In the genomic region with DNA sequence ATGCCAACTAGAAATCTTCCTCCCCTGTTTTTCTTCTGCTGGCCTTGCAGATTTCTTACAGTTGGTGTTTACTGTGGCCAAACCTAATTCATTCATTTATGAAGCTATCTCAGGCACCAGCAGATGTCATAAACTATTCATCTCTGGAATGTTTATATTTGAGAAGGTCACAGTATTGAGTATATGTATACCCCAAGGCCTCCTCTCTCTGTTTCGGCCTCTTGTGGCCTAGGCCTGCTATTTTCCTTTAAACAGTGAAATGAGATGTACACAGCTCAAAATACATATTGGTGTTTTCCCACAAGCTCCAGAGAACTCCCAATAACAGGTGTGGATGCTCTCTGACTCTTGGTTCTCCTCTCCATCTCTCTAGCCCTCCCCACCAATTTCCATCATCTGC, we compare ENCODE assay signal across 18 cellular contexts.
DNase-seq lines count a peak whose midpoint lies in the region; ATAC-seq lines count a peak whose summit lies in the region.
"Had no signal": no experiment of that assay in that cellular context is flagged by ENCODE, and none has a peak within 500 bp of the region (broad histone marks: within the 10 kb centered on the region; RNA-seq: fewer than 3 reads in every experiment).

No MANE protein-coding gene starts in this region.

- DNase-seq in head of caudate nucleus (no peak), NCI-H1436 treated with DMSO at 0.1 percent for 48 hours (lab: John Stamatoyannopoulos, UW) (no peak)
- no peak for DNase-seq in activated CD4-positive, alpha-beta T cell treated with anti-CD3 and anti-CD28 coated beads for 1 hour
- DNase-seq: activated naive CD4-positive, alpha-beta T cell; CD4-positive, alpha-beta T cell; DND-41; heart right ventricle; KBM-7; naive B cell; NCI-H2107; NCI-H526 treated with DMSO at 0.1 percent for 48 hours; pancreas; stimulated activated CD4-positive, alpha-beta T cell treated with anti-CD3 and anti-CD28 coated beads, Interleukin-1b, Interleukin-23, amount 100 ng/mL, for 48 hours had no signal

- intact Hi-C loops in head of caudate nucleus (cut with DNase I) = no loop called here

- peak; percentile 54 for ATAC-seq in GM18498 (IDR thresholded peaks at IDR 0.05; ENCODE audit: unreplicated experiment)
- peak; percentile 76 for ATAC-seq in GM21515 (IDR thresholded peaks at IDR 0.05; ENCODE audit: unreplicated experiment)
- ATAC-seq in HG02885 (IDR thresholded peaks at IDR 0.05; ENCODE audit: poor library complexity, unreplicated experiment) = peak; percentile 67
- peak; percentile 73 for ATAC-seq in HG03575 (IDR thresholded peaks at IDR 0.05; ENCODE audit: extremely low read depth, insufficient number of reproducible peaks, low FRiP score, unreplicated experiment)
- ATAC-seq in HG03342 (IDR thresholded peaks at IDR 0.05; ENCODE audit: unreplicated experiment) = no peak
- ATAC-seq: heart right ventricle, pancreas had no signal
